Comparison of ENCODE assay signal across 1 cellular context in genomic region chr11:118291453-118291852, GRCh38.
TF ChIP-seq lines count a peak whose summit lies in the region.

No MANE protein-coding gene starts in this region.

TF ChIP-seq in A549, 52 proteins besides CTCF, POLR2A, EP300 and RAD21:
- TF ChIP-seq ZFP36 (IDR thresholded peaks at IDR 0.05; ENCODE audit: borderline replicate concordance, partially characterized antibody): no peak
- no peak for TF ChIP-seq SMC3 (IDR thresholded peaks at IDR 0.05)
- TF ChIP-seq, protein P1, sequence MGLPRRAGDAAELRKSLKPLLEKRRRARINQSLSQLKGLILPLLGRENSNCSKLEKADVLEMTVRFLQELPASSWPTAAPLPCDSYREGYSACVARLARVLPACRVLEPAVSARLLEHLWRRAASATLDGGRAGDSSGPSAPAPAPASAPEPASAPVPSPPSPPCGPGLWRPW (IDR thresholded peaks at IDR 0.05): no peak
- TF ChIP-seq HDAC2 (IDR thresholded peaks at IDR 0.05): no peak
- no peak for TF ChIP-seq CHD2 (IDR thresholded peaks at IDR 0.05; ENCODE audit: low read length, partially characterized antibody)
- TF ChIP-seq RFX5 (IDR thresholded peaks at IDR 0.05): no peak
- TF ChIP-seq GATA3 (IDR thresholded peaks at IDR 0.05; ENCODE audit: borderline replicate concordance): no peak
- TF ChIP-seq ZSCAN20 (CRISPR knock-in tag; IDR thresholded peaks at IDR 0.05): no peak
- TF ChIP-seq POLR2AphosphoS2 (conservative IDR thresholded peaks at IDR 0.05; ENCODE audit: low read length): no peak
